Comparison of ENCODE assay signal across 24 cellular contexts in the genomic region with DNA sequence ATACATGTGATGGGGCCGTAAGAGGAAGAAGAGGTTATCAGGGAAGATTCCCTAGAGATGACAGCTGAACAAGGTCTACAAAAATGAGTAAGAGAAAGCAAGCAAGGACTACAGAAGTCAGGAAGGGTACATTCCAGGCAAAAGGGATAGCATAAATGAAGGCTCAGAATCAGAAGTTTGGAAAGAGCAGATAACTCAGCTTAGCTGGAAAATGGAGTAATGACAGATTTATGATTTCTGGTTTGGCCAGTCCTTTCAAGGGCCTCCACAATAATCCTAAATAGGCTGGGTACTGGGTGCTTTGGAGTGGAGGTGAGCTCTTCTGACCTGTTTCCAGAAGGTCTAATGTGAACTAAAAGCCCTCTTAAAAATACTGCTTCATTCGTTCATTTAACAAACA.
DNase-seq lines count a peak whose midpoint lies in the region; ATAC-seq and TF ChIP-seq lines count a peak whose summit lies in the region.
"Had no signal": no experiment of that assay in that cellular context is flagged by ENCODE, and none has a peak within 500 bp of the region (broad histone marks: within the 10 kb centered on the region; RNA-seq: fewer than 3 reads in every experiment).

No MANE protein-coding gene starts in this region.

- no peaks in the 10 kb centered on the region for H3K4me1 ChIP-seq in GM23248 (ENCODE audit: insufficient read depth)
- H3K4me1 ChIP-seq in neutrophil (ENCODE audit: control insufficient read depth in 1 of 2, insufficient read depth in 1 of 2, low read depth in 1 of 2, low read length in 1 of 2), result no peaks in the 10 kb centered on the region

- no peaks in the 10 kb centered on the region for H3K9me2 ChIP-seq in GM23248 (ENCODE audit: insufficient read depth)

- no peak for DNase-seq in GM23248
- DNase-seq in T-helper 17 cell, result no peak
- DNase-seq in epithelial cell of prostate (ENCODE audit: low read depth, low spot score), result no peak
- no peak for DNase-seq in cerebellum (ENCODE audit: low spot score)
- no peak for DNase-seq in RKO (ENCODE audit: low spot score)
- DNase-seq: AML-193; CD8-positive, alpha-beta memory T cell; GF-D8; H9; KBM-7; NCI-H1092; NCI-H1436; NCI-H187 treated with DMSO at 0.1 percent for 48 hours; NCI-H2107; NCI-H2227 treated with DMSO at 0.1 percent for 48 hours; NCI-H510A; NCI-H774; SHP77 had no signal

- peaks cover 21% of the 10 kb centered on the region for H3F3A ChIP-seq in GM23248 (ENCODE audit: insufficient read depth)

- no peak for TF ChIP-seq CTCF in neutrophil (IDR thresholded peaks at IDR 0.05)

- H3K4me3 ChIP-seq in GM23248, result no peak overlapping the region
- no peak overlapping the region for H3K4me3 ChIP-seq in neutrophil (ENCODE audit: low read depth in 1 of 2, low read length in 1 of 2)

- no peaks in the 10 kb centered on the region for H3K27me3 Mint-ChIP-seq in T-helper 17 cell

- H3K27me3 ChIP-seq in GM23248 (replicated peaks; ENCODE audit: insufficient read depth), result no peaks in the 10 kb centered on the region
- no peaks in the 10 kb centered on the region for H3K27me3 ChIP-seq in neutrophil

- H3K4me2 ChIP-seq in GM23248 (ENCODE audit: unreplicated experiment), result no peak overlapping the region

- H3K36me3 Mint-ChIP-seq in T-helper 17 cell (ENCODE audit: low read depth), result peaks cover 3% of the 10 kb centered on the region

- H3K79me2 ChIP-seq in GM23248 (ENCODE audit: insufficient read depth), result no peaks in the 10 kb centered on the region

- no peak overlapping the region for H3K4me3 Mint-ChIP-seq in T-helper 17 cell
- H3K4me3 Mint-ChIP-seq: CD8-positive, alpha-beta memory T cell; H9 had no signal

- in situ Hi-C loops in GM23248 (cut with MboI), result no loop called here

- H3K9ac ChIP-seq in GM23248, result no peak overlapping the region

- H3K27ac ChIP-seq in GM23248 (peak overlapping the region; percentile 0; the same call in 1 of the 2 replicates), epithelial cell of prostate (peak overlapping the region; percentile 31), neutrophil (peak overlapping the region; percentile 31)
- H3K27ac ChIP-seq: C4-2B, HL-60 had no signal

- H3K36me3 ChIP-seq in GM23248 (ENCODE audit: low read depth) (no peaks in the 10 kb centered on the region; the same call in 1 of the 2 replicates), neutrophil (peaks cover 42% of the 10 kb centered on the region)

- peaks cover 17% of the 10 kb centered on the region for H3K4me1 Mint-ChIP-seq in T-helper 17 cell

- 49 to 60% methylated on average over 2 of the region's 2 CpGs for WGBS in GM23248 (ENCODE audit: low coverage in 1 of 2, low lambda C conversion rate in 2 of 2, missing lambda C conversion rate in 2 of 2), 2 experiments

- peak overlapping the region; percentile 32 for H3K27ac Mint-ChIP-seq in T-helper 17 cell
- H3K27ac Mint-ChIP-seq: H9 had no signal

- H2AFZ ChIP-seq in GM23248, result no peak overlapping the region

- H3K9me3 ChIP-seq in GM23248 (ENCODE audit: low read depth) (no peaks in the 10 kb centered on the region), T-helper 17 cell (ENCODE audit: control insufficient read depth, low read length, poor library complexity, severe bottlenecking) (no peaks in the 10 kb centered on the region), neutrophil (no peaks in the 10 kb centered on the region)

- H4K20me1 ChIP-seq in GM23248 (ENCODE audit: insufficient read depth), result no peaks in the 10 kb centered on the region

- ATAC-seq in T-helper 17 cell, result no peak
- ATAC-seq in GM19324 (IDR thresholded peaks at IDR 0.05; ENCODE audit: low FRiP score, unreplicated experiment), result no peak
- ATAC-seq in GM21515 (IDR thresholded peaks at IDR 0.05; ENCODE audit: unreplicated experiment), result no peak
- ATAC-seq: HepG2 had no signal
